Comparison of ENCODE assay signal across 13 cellular contexts in genomic region chr6:38714239-38715015, GRCh38. TPM values are rescaled to one million over a fixed set of nuclear protein-coding genes. Genes with fewer than 3 reads are reported as not detected.
DNase-seq lines count a peak whose midpoint lies in the region; ATAC-seq, FAIRE-seq and TF ChIP-seq lines count a peak whose summit lies in the region.
"Had no signal": no experiment of that assay in that cellular context is flagged by ENCODE, and none has a peak within 500 bp of the region (broad histone marks: within the 10 kb centered on the region; RNA-seq: fewer than 3 reads in every experiment).

No MANE protein-coding gene starts in this region.

- no peaks in the 10 kb centered on the region for H3K36me3 Mint-ChIP-seq in osteocyte (ENCODE audit: unreplicated experiment)

- TF ChIP-seq POLR2A in GM12892 (IDR thresholded peaks at IDR 0.05; ENCODE audit: low read depth, low read length) = no peak

- H3K9me3 Mint-ChIP-seq in osteocyte (ENCODE audit: unreplicated experiment) = peaks cover 7% of the 10 kb centered on the region

- no peaks in the 10 kb centered on the region for H3K4me1 Mint-ChIP-seq in osteocyte (ENCODE audit: unreplicated experiment)

- peaks cover 24% of the 10 kb centered on the region for H3K27me3 Mint-ChIP-seq in osteocyte (ENCODE audit: unreplicated experiment)

- peak overlapping the region; percentile 36 for H3K4me3 Mint-ChIP-seq in osteocyte (ENCODE audit: unreplicated experiment)

- H3K27ac Mint-ChIP-seq in osteocyte (ENCODE audit: unreplicated experiment) = no peak overlapping the region
- H3K27ac Mint-ChIP-seq: nephron had no signal

- ATAC-seq in HG03521 (IDR thresholded peaks at IDR 0.05; ENCODE audit: unreplicated experiment) = no peak
- no peak for ATAC-seq in HG03097 (IDR thresholded peaks at IDR 0.05; ENCODE audit: low FRiP score, unreplicated experiment)

- DNase-seq in GM12892 (ENCODE audit: insufficient read length) (no peak), NOMO-1 treated with dmso at 0.1 percent for 144 hours (lab: John Stamatoyannopoulos, UW; ENCODE audit: unreplicated experiment) (peak; percentile 5), dermis blood vessel endothelial cell (peak; percentile 27), osteocyte (ENCODE audit: extremely low spot score, unreplicated experiment) (no peak), pons (ENCODE audit: low spot score) (no peak), SIG-M5 treated with dmso at 0.1 percent for 504 hours (lab: John Stamatoyannopoulos, UW; ENCODE audit: unreplicated experiment) (no peak)
- DNase-seq: NCI-H146, SJCRH30 had no signal

- peak; percentile 21 for FAIRE-seq in GM12892 (lab: Jason Lieb, UNC)
- FAIRE-seq: frontal cortex, G401.6 had no signal

- TF ChIP-seq CTCF in osteocyte (IDR thresholded peaks at IDR 0.05) = no peak

RNA-seq across cellular contexts. Expression of gene DNAH8, which starts 0.7 kb away (rescaled TPM):
- 1.5 TPM for polyA plus RNA-seq in GM12892 (2012; ENCODE audit: missing spikeins)
- total RNA-seq in dermis blood vessel endothelial cell (under 0.01 and 0.05 TPM in 2 replicates), osteocyte (0.21 and 0.24 TPM in 2 replicates)

RNA-seq across cellular contexts. Expression of gene GLO1, which starts 11.5 kb away (rescaled TPM):
- 171 TPM for polyA plus RNA-seq in GM12892 (2012; ENCODE audit: missing spikeins)
- 106 and 145 TPM in 2 replicates for total RNA-seq in dermis blood vessel endothelial cell
- total RNA-seq in osteocyte = 80.8 and 81.6 TPM in 2 replicates

Comparison
In these comparisons a context has a peak if more than half of its experiments do, and no peak if none do; other contexts are left out.
1. DNase-seq: peak in NOMO-1 treated with dmso at 0.1 percent for 144 hours (single experiment) and dermis blood vessel endothelial cell (single experiment); none in GM12892 (single experiment), osteocyte (single experiment), pons (single experiment) and SIG-M5 treated with dmso at 0.1 percent for 504 hours (single experiment).